In the genomic region with DNA sequence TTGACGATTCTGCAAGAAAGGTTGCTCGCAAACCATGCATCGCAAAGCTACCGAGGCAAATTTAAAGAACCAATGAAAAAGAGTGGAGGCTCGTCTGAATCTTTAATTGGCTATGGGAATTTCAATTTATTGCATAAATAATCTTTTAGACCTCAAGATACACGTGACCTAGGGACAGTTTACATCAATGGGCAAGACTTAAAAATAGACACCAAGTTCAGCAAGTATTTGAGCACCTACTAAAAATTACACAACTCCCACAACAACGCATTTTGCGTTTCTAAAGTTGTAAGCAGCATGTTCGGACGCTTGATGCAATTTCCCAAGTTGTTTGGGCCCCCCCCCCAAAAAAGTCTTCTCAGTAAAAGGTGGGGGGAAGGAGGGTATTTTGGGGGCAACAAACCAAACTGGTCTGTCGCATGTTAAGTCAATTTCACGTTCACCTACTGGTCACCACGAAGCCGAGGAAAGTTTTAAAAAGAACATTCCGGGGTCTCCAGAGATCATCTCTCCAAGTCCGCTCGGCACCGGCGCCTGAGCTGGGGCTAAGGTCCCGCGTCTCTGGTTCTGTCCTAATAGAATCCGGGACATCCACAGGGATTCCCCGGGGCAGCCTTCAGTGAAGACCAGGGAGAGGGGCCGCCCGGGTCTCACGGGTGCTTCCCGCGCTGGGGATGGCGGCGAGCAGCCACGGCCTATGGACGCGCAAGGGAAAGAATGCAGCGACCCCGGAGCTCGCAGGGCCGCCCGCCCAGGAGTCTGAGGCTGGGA, we compare ENCODE assay signal across 8 cellular contexts. TPM values are rescaled to one million over a fixed set of nuclear protein-coding genes. Genes with fewer than 3 reads are reported as not detected.
DNase-seq lines count a peak whose midpoint lies in the region; ATAC-seq and TF ChIP-seq lines count a peak whose summit lies in the region.

No MANE protein-coding gene starts in this region.

- H3K9me3 ChIP-seq in SU-DHL-6 (ENCODE audit: insufficient read depth, low read length) (no peaks in the 10 kb centered on the region), endocrine pancreas (ENCODE audit: control insufficient read depth, low read length) (no peaks in the 10 kb centered on the region), muscle layer of duodenum (ENCODE audit: control insufficient read depth in 1 of 2, low read length in 2 of 2) (no peaks in the 10 kb centered on the region)

- H3K27ac ChIP-seq in SU-DHL-6 (ENCODE audit: low read depth, low read length) (peak overlapping the region; percentile 96), muscle layer of duodenum (ENCODE audit: low read length) (peak overlapping the region; percentile 95)

- H3K4me3 ChIP-seq in SU-DHL-6 (ENCODE audit: insufficient read depth, low read length, poor library complexity, severe bottlenecking) = peak overlapping the region; percentile 93
- peak overlapping the region; percentile 89 for H3K4me3 ChIP-seq in endocrine pancreas (ENCODE audit: control insufficient read depth, insufficient read depth, low read length)
- peak overlapping the region; percentile 84 to 95 for H3K4me3 ChIP-seq in muscle layer of duodenum (ENCODE audit: low read depth in 1 of 2, low read length in 2 of 2)

- peaks cover 36% of the 10 kb centered on the region for H4K20me1 ChIP-seq in SU-DHL-6 (ENCODE audit: low read depth, low read length)

- H3K4me2 ChIP-seq in SU-DHL-6 (ENCODE audit: low read depth, low read length, poor library complexity, severe bottlenecking) = peak overlapping the region; percentile 80

- H3K9ac ChIP-seq in SU-DHL-6 (ENCODE audit: low read length) (peak overlapping the region; percentile 99), endocrine pancreas (ENCODE audit: control insufficient read depth, insufficient read depth, low read length) (peak overlapping the region; percentile 91)

- no peak for TF ChIP-seq CTCF in SU-DHL-6 (IDR thresholded peaks at IDR 0.05; ENCODE audit: insufficient read depth, low read length, poor library complexity, severe bottlenecking)

- H3K36me3 ChIP-seq in SU-DHL-6 (ENCODE audit: low read length) (peaks cover 36% of the 10 kb centered on the region), endocrine pancreas (ENCODE audit: control insufficient read depth, insufficient read depth, low read length) (no peaks in the 10 kb centered on the region), muscle layer of duodenum (ENCODE audit: control insufficient read depth in 1 of 2, insufficient read depth in 2 of 2, low read length in 2 of 2) (peaks cover 0 to 8% of the 10 kb centered on the region in 2 donors)

- H3K4me1 ChIP-seq in endocrine pancreas (ENCODE audit: control insufficient read depth, insufficient read depth, low read length) = peaks cover 20% of the 10 kb centered on the region
- peaks cover 24 to 42% of the 10 kb centered on the region in 2 donors for H3K4me1 ChIP-seq in muscle layer of duodenum (ENCODE audit: control insufficient read depth in 1 of 2, insufficient read depth in 2 of 2, low read length in 2 of 2)

- peak; percentile 2 for ATAC-seq in HG03135 (IDR thresholded peaks at IDR 0.05; ENCODE audit: unreplicated experiment)

- peaks cover 63% of the 10 kb centered on the region for H3F3A ChIP-seq in SU-DHL-6 (ENCODE audit: insufficient read depth)

- H2AFZ ChIP-seq in SU-DHL-6 (ENCODE audit: low read depth, low read length, severe bottlenecking) = no peak overlapping the region

- peak; percentile 54 for DNase-seq in SIG-M5 treated with dmso at 0.1 percent for 504 hours (lab: John Stamatoyannopoulos, UW; ENCODE audit: unreplicated experiment)
- no peak for DNase-seq in SIG-M5 (lab: John Stamatoyannopoulos, UW)
- DNase-seq in cerebellum (ENCODE audit: low spot score) = no peak
- no peak for DNase-seq in ecto neural progenitor cell (ENCODE audit: low spot score)

- no peaks in the 10 kb centered on the region for H3K27me3 ChIP-seq in SU-DHL-6 (ENCODE audit: low read length)
- H3K27me3 ChIP-seq in endocrine pancreas (ENCODE audit: control insufficient read depth, insufficient read depth, low read length) = no peaks in the 10 kb centered on the region
- no peaks in the 10 kb centered on the region for H3K27me3 ChIP-seq in muscle layer of duodenum (ENCODE audit: low read depth, low read length)

- H3K9me2 ChIP-seq in SU-DHL-6 (replicated peaks; ENCODE audit: insufficient read depth, low read length) = no peaks in the 10 kb centered on the region

- H3K79me2 ChIP-seq in SU-DHL-6 (ENCODE audit: insufficient read depth, low read length) = peaks cover 96% of the 10 kb centered on the region

RNA-seq across cellular contexts. Expression of a gene that starts 0.8 kb away (rescaled TPM):
- 79.8 TPM for total RNA-seq in cerebellum

RNA-seq across cellular contexts. Expression of a gene that starts 1.0 kb away (rescaled TPM):
- total RNA-seq in cerebellum = 11.3 TPM
